Comparison of ENCODE assay signal across 12 cellular contexts in the genomic region with DNA sequence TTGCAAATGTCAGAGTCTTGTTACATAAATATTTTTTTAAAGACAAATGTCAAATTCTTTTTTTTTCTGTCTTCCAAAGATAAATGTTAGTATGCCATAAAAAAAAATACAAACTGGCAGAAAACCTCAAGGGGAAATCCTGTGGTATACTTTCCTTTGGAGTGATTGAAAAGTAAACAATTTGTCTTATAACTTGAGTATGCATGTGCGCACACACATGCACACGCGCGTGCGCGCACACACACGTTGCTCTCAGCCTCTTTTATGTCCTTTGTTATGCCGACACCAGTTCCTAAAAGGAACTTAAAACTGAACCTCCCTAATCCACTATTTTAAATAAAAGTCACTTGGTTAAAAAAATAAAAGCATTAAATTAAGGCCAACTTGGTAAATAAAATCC. TPM values are rescaled to one million over a fixed set of nuclear protein-coding genes. Genes with fewer than 3 reads are reported as not detected.
DNase-seq lines count a peak whose midpoint lies in the region; ATAC-seq lines count a peak whose summit lies in the region.
"Had no signal": no experiment of that assay in that cellular context is flagged by ENCODE, and none has a peak within 500 bp of the region (broad histone marks: within the 10 kb centered on the region; RNA-seq: fewer than 3 reads in every experiment).

No MANE protein-coding gene starts in this region.

- ATAC-seq in naive B cell (ENCODE audit: low read depth in 2 of 2) = no peak

- H3K4me1 Mint-ChIP-seq in T-helper 1 cell treated with Interleukin-12 subunit alpha and Interleukin-12 subunit beta and Interleukin-4 antibody, amounts not matched to agents 30 μg/mL and 1 μg/mL, for 36 hours (ENCODE audit: low read depth) = peaks cover 75% of the 10 kb centered on the region
- H3K4me1 Mint-ChIP-seq in IgD-negative memory B cell (peaks cover 36 to 66% (median 60%) of the 10 kb centered on the region in 3 donors), naive B cell (peaks cover 57 to 88% (median 77%) of the 10 kb centered on the region in 3 donors)
- peaks cover 92% of the 10 kb centered on the region for H3K4me1 Mint-ChIP-seq in activated naive CD8-positive, alpha-beta T cell (ENCODE audit: low read depth)

- H3K9me3 Mint-ChIP-seq in T-helper 1 cell treated with Interleukin-12 subunit alpha and Interleukin-12 subunit beta and Interleukin-4 antibody, amounts not matched to agents 30 μg/mL and 1 μg/mL, for 36 hours = no peaks in the 10 kb centered on the region
- H3K9me3 Mint-ChIP-seq in IgD-negative memory B cell (peaks cover 0 to 5% (median 2%) of the 10 kb centered on the region in 3 donors), naive B cell (peaks cover 0 to 13% (median 6%) of the 10 kb centered on the region in 7 donors)
- no peaks in the 10 kb centered on the region for H3K9me3 Mint-ChIP-seq in activated naive CD8-positive, alpha-beta T cell (ENCODE audit: low read depth)

- peak overlapping the region; percentile 62 for H3K4me3 Mint-ChIP-seq in T-helper 1 cell treated with Interleukin-12 subunit alpha and Interleukin-12 subunit beta and Interleukin-4 antibody, amounts not matched to agents 30 μg/mL and 1 μg/mL, for 36 hours
- peak overlapping the region in 1 of 4 donors; percentile 72 for H3K4me3 Mint-ChIP-seq in IgD-negative memory B cell
- H3K4me3 Mint-ChIP-seq in activated naive CD8-positive, alpha-beta T cell = peak overlapping the region; percentile 72
- peak overlapping the region in 6 of 8 donors; percentile 7 to 61 (median 53) for H3K4me3 Mint-ChIP-seq in naive B cell

- DNase-seq in T-helper 1 cell (no peak), naive B cell (no peak), anterior cingulate cortex (lab: John Stamatoyannopoulos, UW) (no peak), LoVo (ENCODE audit: low spot score) (no peak), SHP77 (lab: John Stamatoyannopoulos, UW) (no peak)
- DNase-seq: 8988T; mesendoderm; NCI-H1436; stimulated activated CD4-positive, alpha-beta T cell treated with anti-CD3 and anti-CD28 coated beads, Interleukin-4, amount 100 ng/mL, for 4 hours had no signal

- H3K36me3 Mint-ChIP-seq in T-helper 1 cell treated with Interleukin-12 subunit alpha and Interleukin-12 subunit beta and Interleukin-4 antibody, amounts not matched to agents 30 μg/mL and 1 μg/mL, for 36 hours (ENCODE audit: low read depth) = peaks cover 39% of the 10 kb centered on the region
- H3K36me3 Mint-ChIP-seq in IgD-negative memory B cell = peaks cover 11% of the 10 kb centered on the region
- peaks cover 39% of the 10 kb centered on the region for H3K36me3 Mint-ChIP-seq in activated naive CD8-positive, alpha-beta T cell
- peaks cover 30 to 35% of the 10 kb centered on the region in 2 donors for H3K36me3 Mint-ChIP-seq in naive B cell

- H3K27me3 Mint-ChIP-seq in T-helper 1 cell treated with Interleukin-12 subunit alpha and Interleukin-12 subunit beta and Interleukin-4 antibody, amounts not matched to agents 30 μg/mL and 1 μg/mL, for 36 hours (ENCODE audit: low read depth) = no peaks in the 10 kb centered on the region
- H3K27me3 Mint-ChIP-seq in IgD-negative memory B cell (no peaks in the 10 kb centered on the region), naive B cell (no peaks in the 10 kb centered on the region)
- no peaks in the 10 kb centered on the region for H3K27me3 Mint-ChIP-seq in activated naive CD8-positive, alpha-beta T cell

- H3K27ac Mint-ChIP-seq in T-helper 1 cell treated with Interleukin-12 subunit alpha and Interleukin-12 subunit beta and Interleukin-4 antibody, amounts not matched to agents 30 μg/mL and 1 μg/mL, for 36 hours = peak overlapping the region; percentile 62
- H3K27ac Mint-ChIP-seq in IgD-negative memory B cell (peak overlapping the region in 2 of 3 donors; percentile 6 to 27), naive B cell (peak overlapping the region; percentile 60 to 92 (median 88))
- peak overlapping the region; percentile 96 for H3K27ac Mint-ChIP-seq in activated naive CD8-positive, alpha-beta T cell

RNA-seq across cellular contexts. Expression of a gene that starts 58.0 kb away (rescaled TPM):
- polyA plus RNA-seq in IgD-negative memory B cell (76.8 TPM), naive B cell (ENCODE audit: low read depth in 6 of 6) (100 to 1,000 TPM in 5 of 6 donors, 10 to 100 TPM in 1; 99.4 to 169 (median 116) TPM)

Comparison
In these comparisons a context has a peak if more than half of its experiments do, and no peak if none do; other contexts are left out.
1. H3K27ac Mint-ChIP-seq: peak in every context shown above with its lines; median percentile 96 in activated naive CD8-positive, alpha-beta T cell; 88 in naive B cell; 62 in T-helper 1 cell treated with Interleukin-12 subunit alpha and Interleukin-12 subunit beta and Interleukin-4 antibody, amounts not matched to agents 30 μg/mL and 1 μg/mL, for 36 hours; 16 in IgD-negative memory B cell.